In the genomic region with DNA sequence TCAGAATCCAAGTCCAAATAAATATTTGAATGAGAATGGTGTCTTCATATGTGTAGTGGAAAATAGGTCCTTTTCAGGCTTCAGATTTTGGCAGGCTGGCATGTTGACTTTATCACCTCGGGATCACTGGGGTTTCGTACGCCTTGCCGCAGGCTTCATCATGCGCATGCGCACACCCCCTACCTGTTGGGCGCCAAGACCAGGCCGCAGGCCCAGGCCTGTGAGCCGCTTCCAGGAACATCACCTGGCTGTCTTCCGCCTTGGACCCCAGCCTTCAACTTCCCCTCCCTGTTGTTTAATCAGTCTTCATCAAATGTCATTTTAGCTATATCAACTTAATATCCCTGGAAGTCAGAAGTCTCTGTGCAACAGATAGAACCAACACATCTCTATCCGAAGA, we compare ENCODE assay signal across 11 cellular contexts.
"Had no signal": no experiment of that assay in that cellular context is flagged by ENCODE, and none has a peak within 500 bp of the region (broad histone marks: within the 10 kb centered on the region; RNA-seq: fewer than 3 reads in every experiment).

No MANE protein-coding gene starts in this region.

- H3K9me3 ChIP-seq: upper lobe of right lung had no signal

- ATAC-seq: activated CD4-positive, alpha-beta T cell treated with anti-CD3 and anti-CD28 coated beads for 36 hours; naive thymus-derived CD8-positive, alpha-beta T cell; stimulated activated naive B cell treated with anti-CD40 and anti-IgM and Interleukin-4, amounts not matched to agents 10 μg/mL and 1 μg/mL and 100 μg/mL, for 72 hours; upper lobe of right lung had no signal

- H3K4me1 ChIP-seq: parathyroid adenoma, upper lobe of right lung had no signal

- H3K27ac Mint-ChIP-seq: activated CD4-positive, alpha-beta memory T cell treated with anti-CD3 and anti-CD28 coated beads for 36 hours; activated CD4-positive, alpha-beta T cell treated with anti-CD3 and anti-CD28 coated beads for 36 hours; activated naive CD8-positive, alpha-beta T cell; naive thymus-derived CD8-positive, alpha-beta T cell; stimulated activated naive B cell treated with anti-CD40 and anti-IgM and Interleukin-4, amounts not matched to agents 10 μg/mL and 1 μg/mL and 100 μg/mL, for 72 hours had no signal

- H3K27me3 ChIP-seq: upper lobe of right lung had no signal

- H3K4me1 Mint-ChIP-seq: activated CD4-positive, alpha-beta T cell treated with anti-CD3 and anti-CD28 coated beads for 36 hours; naive thymus-derived CD8-positive, alpha-beta T cell; stimulated activated naive B cell treated with anti-CD40 and anti-IgM and Interleukin-4, amounts not matched to agents 10 μg/mL and 1 μg/mL and 100 μg/mL, for 72 hours had no signal

- H3K27ac ChIP-seq: parathyroid adenoma, upper lobe of right lung had no signal

- H3K4me3 ChIP-seq: upper lobe of right lung had no signal

- DNase-seq: activated CD4-positive, alpha-beta memory T cell treated with anti-CD3 and anti-CD28 coated beads for 36 hours; activated CD4-positive, alpha-beta T cell treated with anti-CD3 and anti-CD28 coated beads for 36 hours; effector CD4-positive, alpha-beta T cell; naive thymus-derived CD8-positive, alpha-beta T cell; stimulated activated naive B cell treated with anti-CD40 and anti-IgM and Interleukin-4, amounts not matched to agents 10 μg/mL and 1 μg/mL and 100 μg/mL, for 72 hours; SW 1271; upper lobe of right lung had no signal

- H3K79me2 ChIP-seq: parathyroid adenoma had no signal

- H3K4me3 Mint-ChIP-seq: activated CD4-positive, alpha-beta memory T cell treated with anti-CD3 and anti-CD28 coated beads for 36 hours; activated CD4-positive, alpha-beta T cell treated with anti-CD3 and anti-CD28 coated beads for 36 hours; activated naive CD8-positive, alpha-beta T cell; naive thymus-derived CD8-positive, alpha-beta T cell; stimulated activated naive B cell treated with anti-CD40 and anti-IgM and Interleukin-4, amounts not matched to agents 10 μg/mL and 1 μg/mL and 100 μg/mL, for 72 hours had no signal

- H3K36me3 Mint-ChIP-seq: activated CD4-positive, alpha-beta memory T cell treated with anti-CD3 and anti-CD28 coated beads for 36 hours; activated naive CD8-positive, alpha-beta T cell; naive thymus-derived CD8-positive, alpha-beta T cell; stimulated activated naive B cell treated with anti-CD40 and anti-IgM and Interleukin-4, amounts not matched to agents 10 μg/mL and 1 μg/mL and 100 μg/mL, for 72 hours had no signal

- FAIRE-seq: endothelial cell of umbilical vein, frontal cortex had no signal

- H3K27me3 Mint-ChIP-seq: activated CD4-positive, alpha-beta memory T cell treated with anti-CD3 and anti-CD28 coated beads for 36 hours; activated CD4-positive, alpha-beta T cell treated with anti-CD3 and anti-CD28 coated beads for 36 hours; activated naive CD8-positive, alpha-beta T cell; naive thymus-derived CD8-positive, alpha-beta T cell; stimulated activated naive B cell treated with anti-CD40 and anti-IgM and Interleukin-4, amounts not matched to agents 10 μg/mL and 1 μg/mL and 100 μg/mL, for 72 hours had no signal

- H3K36me3 ChIP-seq: upper lobe of right lung had no signal

- H3K9ac ChIP-seq: parathyroid adenoma had no signal

- H2AFZ ChIP-seq: parathyroid adenoma had no signal
